Comparison of ENCODE assay signal across 11 cellular contexts in genomic region chr2:26185954-26186353, GRCh38. TPM values are rescaled to one million over a fixed set of nuclear protein-coding genes. Genes with fewer than 3 reads are reported as not detected.
DNase-seq lines count a peak whose midpoint lies in the region; ATAC-seq and TF ChIP-seq lines count a peak whose summit lies in the region.
"Had no signal": no experiment of that assay in that cellular context is flagged by ENCODE, and none has a peak within 500 bp of the region (broad histone marks: within the 10 kb centered on the region; RNA-seq: fewer than 3 reads in every experiment).

No MANE protein-coding gene starts in this region.

- TF ChIP-seq EP300 in transverse colon (IDR thresholded peaks at IDR 0.05; ENCODE audit: low read depth), result no peak

- no peak for TF ChIP-seq CTCF in heart right ventricle (IDR thresholded peaks at IDR 0.05)
- TF ChIP-seq CTCF in right atrium auricular region (IDR thresholded peaks at IDR 0.05), result no peak
- no peak for TF ChIP-seq CTCF in mesothelial cell of epicardium (IDR thresholded peaks at IDR 0.05; ENCODE audit: unreplicated experiment)
- TF ChIP-seq CTCF in transverse colon (IDR thresholded peaks at IDR 0.05), result no peak

- H3K36me3 ChIP-seq in heart right ventricle (peaks cover 0 to 18% (median 4%) of the 10 kb centered on the region in 9 donors), right atrium auricular region (peaks cover 4% of the 10 kb centered on the region), transverse colon (no peaks in the 10 kb centered on the region)

- intact Hi-C loops in heart right ventricle (cut with DNase I), result no loop called here
- intact Hi-C loops in activated T-helper 2 cell treated with anti-CD3 and anti-CD28 coated beads, Interferon-gamma antibody, Interleukin-2, Interleukin-4, amounts not matched to agents 10 μg/mL and 5 μg/mL and 100 μg/mL, durations not matched to agents 14 hours and 24 hours and 36 hours (cut with micrococcal nuclease), result loop anchor here (2.0 kb wide), 1 partner anchor 59 kb away; the partner anchor contains the start of genes HADHA and HADHB
- intact Hi-C loops in transverse colon (cut with DNase I; ENCODE audit: low total_unique reads), result no loop called here

- H3K27me3 Mint-ChIP-seq in activated T-helper 2 cell treated with anti-CD3 and anti-CD28 coated beads, Interferon-gamma antibody, Interleukin-2, Interleukin-4, amounts not matched to agents 10 μg/mL and 5 μg/mL and 100 μg/mL, durations not matched to agents 14 hours and 24 hours and 36 hours (ENCODE audit: low read depth), result peaks cover 14% of the 10 kb centered on the region
- H3K27me3 Mint-ChIP-seq in mesothelial cell of epicardium (ENCODE audit: low read depth), result peaks cover 6% of the 10 kb centered on the region

- H3K36me3 Mint-ChIP-seq in activated T-helper 2 cell treated with anti-CD3 and anti-CD28 coated beads, Interferon-gamma antibody, Interleukin-2, Interleukin-4, amounts not matched to agents 10 μg/mL and 5 μg/mL and 100 μg/mL, durations not matched to agents 14 hours and 24 hours and 36 hours (ENCODE audit: low read depth), result peaks cover 7% of the 10 kb centered on the region
- H3K36me3 Mint-ChIP-seq in mesothelial cell of epicardium, result peaks cover 19% of the 10 kb centered on the region

- H3K27ac ChIP-seq in heart right ventricle (no peak overlapping the region), right atrium auricular region (no peak overlapping the region), transverse colon (peak overlapping the region in 2 of 4 donors; percentile 60 to 66)

- DNase-seq in heart right ventricle (no peak), right atrium auricular region (ENCODE audit: low spot score) (no peak), mesothelial cell of epicardium (ENCODE audit: low spot score in 2 of 2, unreplicated experiment in 2 of 2) (no peak), transverse colon (peak; percentile 32), globus pallidus (ENCODE audit: low spot score) (no peak), OCI-M2 (lab: John Stamatoyannopoulos, UW; ENCODE audit: unreplicated experiment) (no peak)
- no peak for DNase-seq in activated T-helper 2 cell treated with anti-CD3 and anti-CD28 coated beads, Interferon-gamma antibody, Interleukin-2, Interleukin-4, amounts not matched to agents 10 μg/mL and 5 μg/mL and 100 μg/mL, durations not matched to agents 14 hours and 24 hours and 36 hours (ENCODE audit: low spot score)
- DNase-seq: activated effector memory CD4-positive, alpha-beta T cell treated with anti-CD3 and anti-CD28 coated beads, Interleukin-2, amount 50 U/mL, for 16 hours; upper lobe of right lung had no signal

- H3K27ac Mint-ChIP-seq in activated T-helper 2 cell treated with anti-CD3 and anti-CD28 coated beads, Interferon-gamma antibody, Interleukin-2, Interleukin-4, amounts not matched to agents 10 μg/mL and 5 μg/mL and 100 μg/mL, durations not matched to agents 14 hours and 24 hours and 36 hours, result no peak overlapping the region
- H3K27ac Mint-ChIP-seq in mesothelial cell of epicardium, result no peak overlapping the region

- no peaks in the 10 kb centered on the region for H3K9me3 Mint-ChIP-seq in activated T-helper 2 cell treated with anti-CD3 and anti-CD28 coated beads, Interferon-gamma antibody, Interleukin-2, Interleukin-4, amounts not matched to agents 10 μg/mL and 5 μg/mL and 100 μg/mL, durations not matched to agents 14 hours and 24 hours and 36 hours
- no peaks in the 10 kb centered on the region for H3K9me3 Mint-ChIP-seq in mesothelial cell of epicardium

- H3K4me3 ChIP-seq in heart right ventricle (peak overlapping the region in 7 of 10 donors; percentile 37 to 74 (median 61)), right atrium auricular region (peak overlapping the region in 1 of 2 donors; percentile 63), transverse colon (no peak overlapping the region)

- TF ChIP-seq POLR2A in transverse colon (IDR thresholded peaks at IDR 0.05), result no peak

- H3K4me1 ChIP-seq in heart right ventricle (peaks cover 0 to 18% (median 6%) of the 10 kb centered on the region in 9 donors), right atrium auricular region (peaks cover 0 to 15% of the 10 kb centered on the region in 2 donors), transverse colon (peaks cover 4 to 12% (median 10%) of the 10 kb centered on the region in 4 donors)
- H3K4me1 ChIP-seq: upper lobe of right lung had no signal

- WGBS in heart right ventricle, 2 donors, result 89 to 93% methylated on average over 11 of the region's 11 CpGs
- 91% methylated on average over 11 of the region's 11 CpGs; no CpG with 5 or more reads in 1 of the 2 donors for WGBS in transverse colon (ENCODE audit: low coverage in 1 of 2), 2 donors

- H3K9me3 ChIP-seq in heart right ventricle, result no peaks in the 10 kb centered on the region
- H3K9me3 ChIP-seq in right atrium auricular region, result no peaks in the 10 kb centered on the region
- H3K9me3 ChIP-seq in transverse colon, result no peaks in the 10 kb centered on the region
- H3K9me3 ChIP-seq: upper lobe of right lung had no signal

- H3K4me1 Mint-ChIP-seq in activated T-helper 2 cell treated with anti-CD3 and anti-CD28 coated beads, Interferon-gamma antibody, Interleukin-2, Interleukin-4, amounts not matched to agents 10 μg/mL and 5 μg/mL and 100 μg/mL, durations not matched to agents 14 hours and 24 hours and 36 hours (ENCODE audit: low read depth), result peaks cover 9% of the 10 kb centered on the region
- peaks cover 9% of the 10 kb centered on the region for H3K4me1 Mint-ChIP-seq in mesothelial cell of epicardium

- peaks cover 0 to 11% (median 0%) of the 10 kb centered on the region in 7 donors for H3K27me3 ChIP-seq in heart right ventricle
- H3K27me3 ChIP-seq in right atrium auricular region, result no peaks in the 10 kb centered on the region
- no peaks in the 10 kb centered on the region for H3K27me3 ChIP-seq in transverse colon
- H3K27me3 ChIP-seq: upper lobe of right lung had no signal

- ATAC-seq in heart right ventricle, result no peak
- no peak for ATAC-seq in HG02884 (IDR thresholded peaks at IDR 0.05; ENCODE audit: unreplicated experiment)
- ATAC-seq: upper lobe of right lung had no signal

- in situ Hi-C loops in transverse colon (cut with MboI; ENCODE audit: low pct_ligation_motif_present in 1 of 4, low pct_unique_long_range_greater_than_20kb in 1 of 4, low sequenced_read_pairs in 3 of 4), result no loop called here

- H3K4me3 Mint-ChIP-seq in activated T-helper 2 cell treated with anti-CD3 and anti-CD28 coated beads, Interferon-gamma antibody, Interleukin-2, Interleukin-4, amounts not matched to agents 10 μg/mL and 5 μg/mL and 100 μg/mL, durations not matched to agents 14 hours and 24 hours and 36 hours (ENCODE audit: low read depth), result peak overlapping the region; percentile 73
- H3K4me3 Mint-ChIP-seq in mesothelial cell of epicardium, result peak overlapping the region; percentile 68

RNA-seq across cellular contexts. Expression of gene GAREM2, which starts 13.1 kb away (rescaled TPM):
- total RNA-seq in heart right ventricle, result 1 to 10 TPM in 6 of 10 donors, under 1 TPM in 4; 0.55 to 2.3 (median 1.4) TPM
- under 1 TPM; 0.59 to 0.72 TPM for polyA plus RNA-seq in heart right ventricle
- 10 to 100 TPM in 1 of 2 donors, 1 to 10 TPM in 1; 3.0 to 48.4 TPM for total RNA-seq in right atrium auricular region
- 3.9 and 5.9 TPM in 2 replicates for total RNA-seq in activated T-helper 2 cell treated with anti-CD3 and anti-CD28 coated beads, Interferon-gamma antibody, Interleukin-2, Interleukin-4, amounts not matched to agents 10 μg/mL and 5 μg/mL and 100 μg/mL, durations not matched to agents 14 hours and 24 hours and 36 hours
- total RNA-seq in mesothelial cell of epicardium, result 25.0 to 27.5 TPM (median 26.4 TPM) in 3 replicates
- 1 to 10 TPM in 3 of 4 donors, not detected in 1; 1.5 to 4.6 (median 2.2) TPM for total RNA-seq in transverse colon
- total RNA-seq: OCI-LY7 had no signal

RNA-seq across cellular contexts. Expression of gene HADHA, which starts 58.5 kb away (rescaled TPM):
- total RNA-seq in heart right ventricle (100 to 1,000 TPM; 298 to 686 (median 410) TPM), right atrium auricular region (100 to 1,000 TPM; 333 to 364 TPM), mesothelial cell of epicardium (95.5 to 100 TPM (median 97.4 TPM) in 3 replicates), transverse colon (100 to 1,000 TPM in 2 of 4 donors, 10 to 100 TPM in 2; 92.8 to 233 (median 142) TPM)
- polyA plus RNA-seq in heart right ventricle, result 100 to 1,000 TPM; 143 to 192 TPM
- 134 and 137 TPM in 2 replicates for total RNA-seq in activated T-helper 2 cell treated with anti-CD3 and anti-CD28 coated beads, Interferon-gamma antibody, Interleukin-2, Interleukin-4, amounts not matched to agents 10 μg/mL and 5 μg/mL and 100 μg/mL, durations not matched to agents 14 hours and 24 hours and 36 hours

RNA-seq across cellular contexts. Expression of gene HADHB, which starts 58.8 kb away (rescaled TPM):
- total RNA-seq in heart right ventricle (1,000 to 10,000 TPM in 3 of 10 donors, 100 to 1,000 TPM in 7; 740 to 1,542 (median 874) TPM), right atrium auricular region (100 to 1,000 TPM; 756 to 770 TPM), mesothelial cell of epicardium (79.4 to 85.5 TPM (median 83.2 TPM) in 3 replicates), transverse colon (100 to 1,000 TPM in 2 of 4 donors, 10 to 100 TPM in 2; 53.1 to 182 (median 133) TPM)
- polyA plus RNA-seq in heart right ventricle, result 100 to 1,000 TPM; 256 to 437 TPM
- total RNA-seq in activated T-helper 2 cell treated with anti-CD3 and anti-CD28 coated beads, Interferon-gamma antibody, Interleukin-2, Interleukin-4, amounts not matched to agents 10 μg/mL and 5 μg/mL and 100 μg/mL, durations not matched to agents 14 hours and 24 hours and 36 hours, result 104 and 108 TPM in 2 replicates

Comparison
In these comparisons a context has a peak if more than half of its experiments do, and no peak if none do; other contexts are left out.
1. H3K4me3 ChIP-seq: peak in heart right ventricle (7 of 10); none in transverse colon (0 of 4).